In genomic region chr1:234000557-234001081, GRCh38 we compare ENCODE assay signal across 17 cellular contexts.
DNase-seq lines count a peak whose midpoint lies in the region.
"Had no signal": no experiment of that assay in that cellular context is flagged by ENCODE, and none has a peak within 500 bp of the region (broad histone marks: within the 10 kb centered on the region; RNA-seq: fewer than 3 reads in every experiment).

No MANE protein-coding gene starts in this region.

- DNase-seq in NCI-H1105 treated with DMSO at 0.1 percent for 48 hours (lab: John Stamatoyannopoulos, UW) (peak; percentile 2), NCI-H1105 (lab: John Stamatoyannopoulos, UW) (no peak), NCI-H748 treated with DMSO at 0.1 percent for 48 hours (lab: John Stamatoyannopoulos, UW) (peak; percentile 3), hippocampal formation (lab: John Stamatoyannopoulos, UW) (peak; percentile 3 to 49), pons (ENCODE audit: low spot score) (peak; percentile 67), NCI-H345 treated with DMSO at 0.1 percent for 48 hours (lab: John Stamatoyannopoulos, UW; ENCODE audit: unreplicated experiment) (no peak), HT-29 (ENCODE audit: low spot score) (no peak), ureter (ENCODE audit: low spot score) (no peak)
- DNase-seq: activated CD4-positive, alpha-beta T cell treated with anti-CD3 and anti-CD28 coated beads, Interleukin-2, amount 10 ng/mL, durations not matched to agents 7 days and 5 days; activated naive CD4-positive, alpha-beta T cell treated with anti-CD3 and anti-CD28 coated beads for 36 hours; AML-193; CD8-positive, alpha-beta memory T cell; DMS53; GM23248; left lung; NCI-H524 treated with DMSO at 0.1 percent for 48 hours; stimulated activated naive CD8-positive, alpha-beta T cell treated with anti-CD3 and anti-CD28 coated beads, Interleukin-15, amount 100 ng/mL, for 72 hours had no signal

Comparison
In these comparisons a context has a peak if more than half of its experiments do, and no peak if none do; other contexts are left out.
1. DNase-seq: peak in NCI-H1105 treated with DMSO at 0.1 percent for 48 hours (single experiment), NCI-H748 treated with DMSO at 0.1 percent for 48 hours (single experiment), hippocampal formation (2 of 2) and pons (single experiment); none in NCI-H1105 (single experiment), NCI-H345 treated with DMSO at 0.1 percent for 48 hours (single experiment), HT-29 (single experiment) and ureter (single experiment).